2 cellular contexts compared by ENCODE assay signal in genomic region chr2:96344011-96344410, GRCh38.
TF ChIP-seq lines count a peak whose summit lies in the region.

No MANE protein-coding gene starts in this region.

TF ChIP-seq in IMR-90, 13 proteins besides CTCF, POLR2A, EP300 and RAD21 (continued from another document):
- no peak for TF ChIP-seq USF2 (IDR thresholded peaks at IDR 0.05; ENCODE audit: low read depth, low read length)
- no peak for TF ChIP-seq ELK1 (IDR thresholded peaks at IDR 0.05; ENCODE audit: borderline replicate concordance, low read depth, low read length)
- no peak for TF ChIP-seq CHD1 (IDR thresholded peaks at IDR 0.05; ENCODE audit: low read depth, low read length)

TF ChIP-seq in SK-N-SH treated with all-trans-retinoic acid at 6 μM for 48 hours, 23 proteins besides CTCF, POLR2A, EP300 and RAD21 (continued from another document):
- TF ChIP-seq, protein P1, sequence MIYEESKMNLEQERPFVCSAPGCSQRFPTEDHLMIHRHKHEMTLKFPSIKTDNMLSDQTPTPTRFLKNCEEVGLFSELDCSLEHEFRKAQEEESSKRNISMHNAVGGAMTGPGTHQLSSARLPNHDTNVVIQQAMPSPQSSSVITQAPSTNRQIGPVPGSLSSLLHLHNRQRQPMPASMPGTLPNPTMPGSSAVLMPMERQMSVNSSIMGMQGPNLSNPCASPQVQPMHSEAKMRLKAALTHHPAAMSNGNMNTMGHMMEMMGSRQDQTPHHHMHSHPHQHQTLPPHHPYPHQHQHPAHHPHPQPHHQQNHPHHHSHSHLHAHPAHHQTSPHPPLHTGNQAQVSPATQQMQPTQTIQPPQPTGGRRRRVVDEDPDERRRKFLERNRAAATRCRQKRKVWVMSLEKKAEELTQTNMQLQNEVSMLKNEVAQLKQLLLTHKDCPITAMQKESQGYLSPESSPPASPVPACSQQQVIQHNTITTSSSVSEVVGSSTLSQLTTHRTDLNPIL (CRISPR knock-in tag; IDR thresholded peaks at IDR 0.05; ENCODE audit: low read depth): no peak
- TF ChIP-seq TSHZ2 (CRISPR knock-in tag; IDR thresholded peaks at IDR 0.05) (no peak), SNAI2 (CRISPR knock-in tag; IDR thresholded peaks at IDR 0.05) (no peak), TCF4 (CRISPR knock-in tag; IDR thresholded peaks at IDR 0.05; ENCODE audit: borderline replicate concordance) (no peak), ZFP30 (CRISPR knock-in tag; IDR thresholded peaks at IDR 0.05) (no peak), ARNTL (CRISPR knock-in tag; IDR thresholded peaks at IDR 0.05; ENCODE audit: borderline replicate concordance, low read depth) (no peak), RARB (CRISPR knock-in tag; IDR thresholded peaks at IDR 0.05) (no peak), ZNF70 (CRISPR knock-in tag; IDR thresholded peaks at IDR 0.05) (no peak), ZNF565 (CRISPR knock-in tag; conservative IDR thresholded peaks at IDR 0.05; ENCODE audit: low read depth) (no peak)
- TF ChIP-seq, protein P2, sequence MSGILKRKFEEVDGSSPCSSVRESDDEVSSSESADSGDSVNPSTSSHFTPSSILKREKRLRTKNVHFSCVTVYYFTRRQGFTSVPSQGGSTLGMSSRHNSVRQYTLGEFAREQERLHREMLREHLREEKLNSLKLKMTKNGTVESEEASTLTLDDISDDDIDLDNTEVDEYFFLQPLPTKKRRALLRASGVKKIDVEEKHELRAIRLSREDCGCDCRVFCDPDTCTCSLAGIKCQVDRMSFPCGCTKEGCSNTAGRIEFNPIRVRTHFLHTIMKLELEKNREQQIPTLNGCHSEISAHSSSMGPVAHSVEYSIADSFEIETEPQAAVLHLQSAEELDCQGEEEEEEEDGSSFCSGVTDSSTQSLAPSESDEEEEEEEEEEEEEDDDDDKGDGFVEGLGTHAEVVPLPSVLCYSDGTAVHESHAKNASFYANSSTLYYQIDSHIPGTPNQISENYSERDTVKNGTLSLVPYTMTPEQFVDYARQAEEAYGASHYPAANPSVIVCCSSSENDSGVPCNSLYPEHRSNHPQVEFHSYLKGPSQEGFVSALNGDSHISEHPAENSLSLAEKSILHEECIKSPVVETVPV (CRISPR knock-in tag; IDR thresholded peaks at IDR 0.05): no peak
